Comparison of ENCODE assay signal across 15 cellular contexts in genomic region chr2:239269959-239270358, GRCh38.
DNase-seq lines count a peak whose midpoint lies in the region; ATAC-seq and TF ChIP-seq lines count a peak whose summit lies in the region.
"Had no signal": no experiment of that assay in that cellular context is flagged by ENCODE, and none has a peak within 500 bp of the region (broad histone marks: within the 10 kb centered on the region; RNA-seq: fewer than 3 reads in every experiment).

No MANE protein-coding gene starts in this region.

- peaks cover 81% of the 10 kb centered on the region for H3K4me1 Mint-ChIP-seq in type B pancreatic cell (ENCODE audit: unreplicated experiment)

- no peak overlapping the region for H3K27ac Mint-ChIP-seq in type B pancreatic cell
- H3K27ac Mint-ChIP-seq: activated naive CD4-positive, alpha-beta T cell treated with anti-CD3 and anti-CD28 coated beads for 36 hours had no signal

- no peaks in the 10 kb centered on the region for H3K9me3 Mint-ChIP-seq in type B pancreatic cell
- H3K9me3 Mint-ChIP-seq: activated naive CD4-positive, alpha-beta T cell treated with anti-CD3 and anti-CD28 coated beads for 36 hours; neural crest cell had no signal

- no peak for ATAC-seq in Right ventricle myocardium inferior
- no peak for ATAC-seq in left ventricle myocardium superior
- ATAC-seq in left lobe of liver: no peak
- ATAC-seq in activated CD4-positive, CD25-positive, alpha-beta regulatory T cell treated with anti-CD3 and anti-CD28 coated beads, Interleukin-2, amount 50 U/mL, for 24 hours: no peak

- H3K27me3 Mint-ChIP-seq in type B pancreatic cell: no peaks in the 10 kb centered on the region

- TF ChIP-seq CTCF in VCaP (conservative IDR thresholded peaks at IDR 0.05): no peak
- TF ChIP-seq CTCF in type B pancreatic cell (conservative IDR thresholded peaks at IDR 0.05): no peak

- H3K27ac ChIP-seq in VCaP: peak overlapping the region; percentile 99
- H3K27ac ChIP-seq: left ventricle myocardium inferior had no signal

- intact Hi-C loops in Right ventricle myocardium inferior (cut with DNase I): no loop called here
- intact Hi-C loops in left ventricle myocardium superior (cut with micrococcal nuclease): no loop called here

- H3K36me3 Mint-ChIP-seq in type B pancreatic cell: no peaks in the 10 kb centered on the region

- no peak overlapping the region for H3K4me3 Mint-ChIP-seq in type B pancreatic cell
- H3K4me3 Mint-ChIP-seq: activated naive CD4-positive, alpha-beta T cell treated with anti-CD3 and anti-CD28 coated beads for 36 hours; neural crest cell had no signal

- DNase-seq in Right ventricle myocardium inferior (ENCODE audit: missing footprints): peak; percentile 15
- DNase-seq in left ventricle myocardium superior: no peak
- peak; percentile 40 for DNase-seq in left lobe of liver (ENCODE audit: low spot score)
- DNase-seq in type B pancreatic cell (ENCODE audit: extremely low spot score, unreplicated experiment): peak; percentile 50
- DNase-seq in NCI-H2029 treated with DMSO at 0.1 percent for 48 hours (lab: John Stamatoyannopoulos, UW): no peak
- no peak for DNase-seq in NCI-H2227 (lab: John Stamatoyannopoulos, UW; ENCODE audit: unreplicated experiment)
- DNase-seq: activated naive CD4-positive, alpha-beta T cell treated with anti-CD3 and anti-CD28 coated beads for 36 hours; cerebellar nuclear complex; effector memory CD4-positive, alpha-beta T cell; left ventricle myocardium inferior; MM.1S; NCI-H526 treated with DMSO at 0.1 percent for 48 hours had no signal

Comparison
In these comparisons a context has a peak if more than half of its experiments do, and no peak if none do; other contexts are left out.
1. DNase-seq: peak in Right ventricle myocardium inferior (single experiment), left lobe of liver (single experiment) and type B pancreatic cell (single experiment); none in left ventricle myocardium superior (single experiment), NCI-H2029 treated with DMSO at 0.1 percent for 48 hours (single experiment) and NCI-H2227 (single experiment).